10 cellular contexts compared by ENCODE assay signal in genomic region chr11:59802639-59803176, GRCh38. TPM values are rescaled to one million over a fixed set of nuclear protein-coding genes. Genes with fewer than 3 reads are reported as not detected.
DNase-seq lines count a peak whose midpoint lies in the region; ATAC-seq and TF ChIP-seq lines count a peak whose summit lies in the region.
"Had no signal": no experiment of that assay in that cellular context is flagged by ENCODE, and none has a peak within 500 bp of the region (broad histone marks: within the 10 kb centered on the region; RNA-seq: fewer than 3 reads in every experiment).

No MANE protein-coding gene starts in this region.

- H3K4me3 ChIP-seq in heart left ventricle = peak overlapping the region in 1 of 12 donors; percentile 35
- H3K4me3 ChIP-seq in sigmoid colon = no peak overlapping the region

- H3K4me1 Mint-ChIP-seq in HFFc6 (ENCODE audit: low read depth) = peaks cover 22% of the 10 kb centered on the region
- peaks cover 22% of the 10 kb centered on the region for H3K4me1 Mint-ChIP-seq in activated naive CD4-positive, alpha-beta T cell treated with anti-CD3 and anti-CD28 coated beads, Interleukin-2, amount 10 ng/mL, durations not matched to agents 7 days and 5 days

- peaks cover 30% of the 10 kb centered on the region for H3K36me3 Mint-ChIP-seq in HFFc6 (ENCODE audit: low read depth)
- peaks cover 40% of the 10 kb centered on the region for H3K36me3 Mint-ChIP-seq in activated naive CD4-positive, alpha-beta T cell treated with anti-CD3 and anti-CD28 coated beads, Interleukin-2, amount 10 ng/mL, durations not matched to agents 7 days and 5 days

- TF ChIP-seq POLR2A in heart left ventricle (IDR thresholded peaks at IDR 0.05) = no peak
- TF ChIP-seq POLR2A in sigmoid colon (IDR thresholded peaks at IDR 0.05) = no peak

- no peak overlapping the region for H3K27ac Mint-ChIP-seq in HFFc6
- H3K27ac Mint-ChIP-seq in activated naive CD4-positive, alpha-beta T cell treated with anti-CD3 and anti-CD28 coated beads, Interleukin-2, amount 10 ng/mL, durations not matched to agents 7 days and 5 days = no peak overlapping the region
- H3K27ac Mint-ChIP-seq: dendritic cell treated with granulocyte-macrophage colony-stimulating factor and Interleukin-4, amounts not matched to agents 40 ng/mL and 50 ng/mL, for 4 days had no signal

- TF ChIP-seq EP300 in sigmoid colon (IDR thresholded peaks at IDR 0.05) = no peak

- H3K27ac ChIP-seq in heart left ventricle (peak overlapping the region in 9 of 12 donors; percentile 34 to 69 (median 58)), sigmoid colon (peak overlapping the region in 1 of 4 donors; percentile 35)

- 35 to 46% (median 43%) methylated on average over 4 of the region's 4 CpGs for WGBS in heart left ventricle, 4 donors
- WGBS in sigmoid colon, 2 donors = 50% methylated on average over 4 of the region's 4 CpGs

- intact Hi-C loops in heart left ventricle (cut with DNase I) (loop anchor here (1.0 to 10.0 kb wide), 9 partner anchors 48 to 268 kb away; partner anchors contain the start of genes PATL1 (in 4 of the 10) and STX3 (in 2 of the 10)), sigmoid colon (cut with DNase I) (loop anchor here (1.0 to 10.0 kb wide), 3 partner anchors 48 to 268 kb away; no protein-coding TSS in a partner anchor)

- ATAC-seq in heart left ventricle (peak; percentile 59 to 81 (median 72)), HG03457 (IDR thresholded peaks at IDR 0.05; ENCODE audit: unreplicated experiment) (no peak)

- CTCF ChIA-PET in activated naive CD4-positive, alpha-beta T cell treated with anti-CD3 and anti-CD28 coated beads, Interleukin-2, amount 10 ng/mL, durations not matched to agents 7 days and 5 days (lab: Charles Lee) = interaction anchor here (0.8 to 10.6 kb wide), 8 partner anchors 7 to 127 kb away, joined by 3 to 121 read pairs (median 5); partner anchors contain the start of genes MRPL16 and STX3

- H3K27me3 ChIP-seq in heart left ventricle (no peaks in the 10 kb centered on the region), sigmoid colon (no peaks in the 10 kb centered on the region)

- no peaks in the 10 kb centered on the region for H3K9me3 ChIP-seq in heart left ventricle
- no peaks in the 10 kb centered on the region for H3K9me3 ChIP-seq in sigmoid colon

- DNase-seq in NCI-H1417 (lab: John Stamatoyannopoulos, UW) (peak; percentile 22 to 70 (median 37)), NCI-H1417 treated with DMSO at 0.1 percent for 48 hours (lab: John Stamatoyannopoulos, UW) (no peak), HFFc6 (peak; percentile 52), NCI-H460 (ENCODE audit: extremely low read depth, low read depth) (peak; percentile 40), heart left ventricle (peak in 2 of 5 donors; percentile 27 to 37), sigmoid colon (no peak)
- DNase-seq in activated naive CD4-positive, alpha-beta T cell treated with anti-CD3 and anti-CD28 coated beads, Interleukin-2, amount 10 ng/mL, durations not matched to agents 7 days and 5 days = peak; percentile 60

- H3K27me3 Mint-ChIP-seq in HFFc6 (ENCODE audit: insufficient read depth) = peaks cover 5% of the 10 kb centered on the region
- no peaks in the 10 kb centered on the region for H3K27me3 Mint-ChIP-seq in activated naive CD4-positive, alpha-beta T cell treated with anti-CD3 and anti-CD28 coated beads, Interleukin-2, amount 10 ng/mL, durations not matched to agents 7 days and 5 days
- H3K27me3 Mint-ChIP-seq: dendritic cell treated with granulocyte-macrophage colony-stimulating factor and Interleukin-4, amounts not matched to agents 40 ng/mL and 50 ng/mL, for 4 days had no signal

- no peaks in the 10 kb centered on the region for H3K9me3 Mint-ChIP-seq in HFFc6
- H3K9me3 Mint-ChIP-seq in activated naive CD4-positive, alpha-beta T cell treated with anti-CD3 and anti-CD28 coated beads, Interleukin-2, amount 10 ng/mL, durations not matched to agents 7 days and 5 days = no peaks in the 10 kb centered on the region
- H3K9me3 Mint-ChIP-seq: dendritic cell treated with granulocyte-macrophage colony-stimulating factor and Interleukin-4, amounts not matched to agents 40 ng/mL and 50 ng/mL, for 4 days had no signal

- H3K4me3 Mint-ChIP-seq in HFFc6 = no peak overlapping the region
- no peak overlapping the region for H3K4me3 Mint-ChIP-seq in activated naive CD4-positive, alpha-beta T cell treated with anti-CD3 and anti-CD28 coated beads, Interleukin-2, amount 10 ng/mL, durations not matched to agents 7 days and 5 days
- H3K4me3 Mint-ChIP-seq: dendritic cell treated with granulocyte-macrophage colony-stimulating factor and Interleukin-4, amounts not matched to agents 40 ng/mL and 50 ng/mL, for 4 days had no signal

- peaks cover 0 to 18% (median 8%) of the 10 kb centered on the region in 12 donors for H3K4me1 ChIP-seq in heart left ventricle
- no peaks in the 10 kb centered on the region for H3K4me1 ChIP-seq in sigmoid colon

- TF ChIP-seq CTCF in HFFc6 (IDR thresholded peaks at IDR 0.05) (peak; percentile 84), heart left ventricle (IDR thresholded peaks at IDR 0.05) (peak; percentile 45 to 85 (median 70)), sigmoid colon (IDR thresholded peaks at IDR 0.05) (peak; percentile 25 to 72 (median 54))

- H3K36me3 ChIP-seq in heart left ventricle (peaks cover 0 to 82% (median 69%) of the 10 kb centered on the region in 9 donors), sigmoid colon (peaks cover 11 to 62% (median 19%) of the 10 kb centered on the region in 4 donors)

RNA-seq across cellular contexts. Expression of gene MRPL16, which starts 7.9 kb away (rescaled TPM):
- 10 to 100 TPM; 45.7 to 51.0 (median 48.6) TPM for total RNA-seq in HFFc6 (2021; fragmentation: NEBNext Ultra II Directional; extraction: Animal tissue kit (Norgen Biotek cat#: 25700))
- 43.5 and 50.5 TPM in 2 replicates for total RNA-seq in NCI-H460 (2014; rRNA removed; shearing (Covaris generic))
- polyA plus RNA-seq in NCI-H460 (2014; cell fraction: nucleus; rRNA removed) = 64.8 and 73.7 TPM in 2 replicates
- 100 to 1,000 TPM in 1 of 9 donors, 10 to 100 TPM in 8; 59.3 to 117 (median 84.9) TPM for total RNA-seq in heart left ventricle
- polyA plus RNA-seq in heart left ventricle = 100 to 1,000 TPM in 1 of 2 donors, 10 to 100 TPM in 1; 73.6 to 124 TPM
- 10 to 100 TPM; 41.9 to 52.6 (median 44.9) TPM for total RNA-seq in sigmoid colon
- 10 to 100 TPM; 63.7 to 79.5 (median 75.7) TPM for polyA plus RNA-seq in sigmoid colon

RNA-seq across cellular contexts. Expression of gene CBLIF, which starts 42.6 kb away (rescaled TPM):
- not detected for total RNA-seq in HFFc6 (2021; fragmentation: NEBNext Ultra II Directional; extraction: Animal tissue kit (Norgen Biotek cat#: 25700))
- not detected in 2 replicates for total RNA-seq in NCI-H460 (2014; rRNA removed; shearing (Covaris generic))
- not detected in 2 replicates for polyA plus RNA-seq in NCI-H460 (2014; cell fraction: nucleus; rRNA removed)
- total RNA-seq in heart left ventricle = not detected
- not detected for polyA plus RNA-seq in heart left ventricle
- not detected for total RNA-seq in sigmoid colon
- under 1 TPM in 1 of 3 donors, not detected in 2; 0.28 TPM for polyA plus RNA-seq in sigmoid colon
- total RNA-seq: temporal lobe had no signal

RNA-seq across cellular contexts. Expression of gene STX3, which starts 47.5 kb away (rescaled TPM):
- total RNA-seq in HFFc6 (2021; fragmentation: NEBNext Ultra II Directional; extraction: Animal tissue kit (Norgen Biotek cat#: 25700)) = 10 to 100 TPM; 17.1 to 23.1 (median 19.0) TPM
- total RNA-seq in NCI-H460 (2014; rRNA removed; shearing (Covaris generic)) = 11.3 and 12.6 TPM in 2 replicates
- 9.0 and 9.8 TPM in 2 replicates for polyA plus RNA-seq in NCI-H460 (2014; cell fraction: nucleus; rRNA removed)
- total RNA-seq in heart left ventricle = 10 to 100 TPM in 4 of 9 donors, 1 to 10 TPM in 5; 7.7 to 16.5 (median 10.0) TPM
- 10 to 100 TPM in 1 of 2 donors, 1 to 10 TPM in 1; 6.8 to 16.6 TPM for polyA plus RNA-seq in heart left ventricle
- 10 to 100 TPM in 3 of 4 donors, 1 to 10 TPM in 1; 9.7 to 19.3 (median 15.4) TPM for total RNA-seq in sigmoid colon
- 100 to 1,000 TPM in 1 of 3 donors, 10 to 100 TPM in 2; 39.2 to 120 (median 90.1) TPM for polyA plus RNA-seq in sigmoid colon

Comparison
In these comparisons a context has a peak if more than half of its experiments do, and no peak if none do; other contexts are left out.
1. DNase-seq: peak in NCI-H1417 (3 of 3), HFFc6 (single experiment), NCI-H460 (single experiment) and activated naive CD4-positive, alpha-beta T cell treated with anti-CD3 and anti-CD28 coated beads, Interleukin-2, amount 10 ng/mL, durations not matched to agents 7 days and 5 days (single experiment); none in NCI-H1417 treated with DMSO at 0.1 percent for 48 hours (single experiment) and sigmoid colon (single experiment).
2. Peak in every context shown above with its lines, with median percentiles within 50 percentile points of each other: CTCF ChIP-seq.